12 cellular contexts compared by ENCODE assay signal in the genomic region with DNA sequence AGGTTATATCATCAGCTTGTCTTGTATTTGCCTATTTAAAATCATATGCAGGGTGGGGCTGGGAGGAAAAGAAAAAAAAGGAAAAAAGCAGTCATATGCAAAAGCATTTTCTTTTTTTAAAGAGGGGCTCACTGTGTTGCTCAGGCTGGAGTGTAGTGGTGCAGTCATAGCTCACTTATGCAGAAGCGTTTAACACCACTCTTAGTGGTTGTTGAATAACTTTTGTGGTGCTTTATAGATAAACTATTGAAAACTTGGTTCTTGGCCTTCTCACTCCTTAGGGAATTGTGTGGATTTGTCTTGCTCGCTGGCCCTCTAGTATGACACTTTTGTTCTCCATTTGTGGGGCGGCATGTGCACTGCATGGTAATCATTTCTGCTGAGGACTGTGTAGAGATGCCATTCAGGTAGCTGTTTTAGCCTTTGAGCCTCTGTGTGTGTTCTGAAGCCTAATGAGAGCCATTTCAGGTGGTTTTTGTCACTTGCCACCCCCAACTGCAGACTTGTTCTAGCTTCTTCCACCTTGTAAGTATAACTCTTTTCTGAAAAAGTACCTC.
"Had no signal": no experiment of that assay in that cellular context is flagged by ENCODE, and none has a peak within 500 bp of the region (broad histone marks: within the 10 kb centered on the region; RNA-seq: fewer than 3 reads in every experiment).

No MANE protein-coding gene starts in this region.

- H3K9me3 ChIP-seq: lower lobe of right lung, uterus had no signal

- H3K36me3 ChIP-seq: uterus had no signal

- H3K27ac ChIP-seq: brain microvascular endothelial cell, lower lobe of right lung had no signal

- ATAC-seq: activated CD8-positive, alpha-beta memory T cell treated with anti-CD3 and anti-CD28 coated beads, Interleukin-2, amount 10 ng/mL, durations not matched to agents 7 days and 5 days; naive thymus-derived CD4-positive, alpha-beta T cell had no signal

- H3K4me3 ChIP-seq: lower lobe of right lung, uterus had no signal

- DNase-seq: activated CD4-positive, alpha-beta T cell treated with anti-CD3 and anti-CD28 coated beads, Interleukin-2, amount 50 U/mL, for 48 hours; activated CD4-positive, CD25-positive, alpha-beta regulatory T cell treated with anti-CD3 and anti-CD28 coated beads, Interleukin-2, amount 50 U/mL, for 72 hours; activated CD8-positive, alpha-beta memory T cell treated with anti-CD3 and anti-CD28 coated beads, Interleukin-2, amount 10 ng/mL, durations not matched to agents 7 days and 5 days; activated effector memory CD4-positive, alpha-beta T cell treated with anti-CD3 and anti-CD28 coated beads, Interleukin-2, amount 50 U/mL, for 16 hours; activated T-cell treated with anti-CD3 and anti-CD28 coated beads, Interleukin-2, amount 50 U/mL, for 24 hours; amniotic stem cell; brain microvascular endothelial cell; lower lobe of right lung; naive thymus-derived CD4-positive, alpha-beta T cell; occipital lobe; stimulated activated CD4-positive, alpha-beta T cell treated with anti-CD3 and anti-CD28 coated beads, Interleukin-4, amount 100 ng/mL, for 1 hour; uterus had no signal

- H3K4me1 ChIP-seq: lower lobe of right lung, uterus had no signal

- H3K27me3 ChIP-seq: brain microvascular endothelial cell, uterus had no signal
